In genomic region chr6:28335564-28336283, GRCh38 we compare ENCODE assay signal across 8 cellular contexts. TPM values are rescaled to one million over a fixed set of nuclear protein-coding genes. Genes with fewer than 3 reads are reported as not detected.
DNase-seq lines count a peak whose midpoint lies in the region; ATAC-seq, FAIRE-seq and TF ChIP-seq lines count a peak whose summit lies in the region.

Gene ZSCAN31 (minus strand): TSS chr6:28336148. CDS start chr6:28329683, 6,465 bp downstream.

- no peaks in the 10 kb centered on the region for H4K20me1 ChIP-seq in DOHH2 (ENCODE audit: control insufficient read depth, insufficient read depth, low read depth, low read length)

- no peaks in the 10 kb centered on the region for H3K79me2 ChIP-seq in DOHH2 (ENCODE audit: control insufficient read depth, low read length)

- H3K27me3 ChIP-seq in DOHH2 (ENCODE audit: control insufficient read depth, low read length) (no peaks in the 10 kb centered on the region), neuron (ENCODE audit: insufficient read depth, low read length) (no peaks in the 10 kb centered on the region), subcutaneous abdominal adipose tissue (ENCODE audit: control insufficient read depth in 5 of 5, insufficient read depth in 4 of 5, low read length in 5 of 5) (no peaks in the 10 kb centered on the region)

- peaks cover 14% of the 10 kb centered on the region for H3K9me3 ChIP-seq in DOHH2 (ENCODE audit: control insufficient read depth, insufficient read depth, low read length)
- H3K9me3 ChIP-seq in neuron (ENCODE audit: low read length), result no peaks in the 10 kb centered on the region
- H3K9me3 ChIP-seq in subcutaneous abdominal adipose tissue (ENCODE audit: control insufficient read depth in 5 of 5, low read length in 5 of 5), result no peaks in the 10 kb centered on the region

- DNase-seq in Kasumi-1 (lab: John Stamatoyannopoulos, UW), result peak; percentile 95 to 96
- peak; percentile 89 for DNase-seq in SIG-M5 treated with dmso at 0.1 percent for 504 hours (lab: John Stamatoyannopoulos, UW; ENCODE audit: unreplicated experiment)
- peak; percentile 80 for DNase-seq in activated naive CD4-positive, alpha-beta T cell treated with Interleukin-2 at 50 U/mL for 16 hours
- peak in 1 of 2 donors; percentile 77 for DNase-seq in frontal cortex (ENCODE audit: low spot score in 2 of 2)

- H3K27ac ChIP-seq in DOHH2 (ENCODE audit: low read depth, low read length) (peak within 1 kb of the TSS; percentile 95), subcutaneous abdominal adipose tissue (ENCODE audit: low read depth, low read length) (peak within 1 kb of the TSS; percentile 99)

- H3K4me3 ChIP-seq in DOHH2 (ENCODE audit: low read length), result peak within 1 kb of the TSS; percentile 87
- H3K4me3 ChIP-seq in neuron (ENCODE audit: low read length), result peak within 1 kb of the TSS; percentile 74
- peak within 1 kb of the TSS; percentile 81 to 96 (median 90) for H3K4me3 ChIP-seq in subcutaneous abdominal adipose tissue (ENCODE audit: low read depth in 1 of 5, low read length in 5 of 5)

- ATAC-seq in GM21825 (IDR thresholded peaks at IDR 0.05; ENCODE audit: unreplicated experiment), result peak; percentile 85

- no peaks in the 10 kb centered on the region for H3K9me2 ChIP-seq in DOHH2 (replicated peaks; ENCODE audit: control insufficient read depth, low read length)

- peaks cover 16% of the 10 kb centered on the region for H3F3A ChIP-seq in DOHH2 (ENCODE audit: control insufficient read depth, insufficient read depth)

- H3K36me3 ChIP-seq in DOHH2 (ENCODE audit: control insufficient read depth, low read length) (0 out of 2 replicates have a peak, but pooled peaks cover 5% of the 10 kb centered on the region), neuron (ENCODE audit: insufficient read depth, low read length) (no peaks in the 10 kb centered on the region), subcutaneous abdominal adipose tissue (ENCODE audit: control insufficient read depth in 5 of 5, insufficient read depth in 5 of 5, low read length in 5 of 5) (no peaks in the 10 kb centered on the region)

- peak; percentile 15 for FAIRE-seq in frontal cortex (lab: Jason Lieb, UNC)

- peaks cover 36% of the 10 kb centered on the region for H3K4me1 ChIP-seq in DOHH2 (ENCODE audit: control insufficient read depth, low read length)
- H3K4me1 ChIP-seq in neuron (ENCODE audit: insufficient read depth, low read length), result peaks cover 17% of the 10 kb centered on the region
- peaks cover 4 to 18% (median 17%) of the 10 kb centered on the region in 5 donors for H3K4me1 ChIP-seq in subcutaneous abdominal adipose tissue (ENCODE audit: control insufficient read depth in 5 of 5, insufficient read depth in 5 of 5, low read length in 5 of 5)

- H3K9ac ChIP-seq in subcutaneous abdominal adipose tissue (ENCODE audit: low read length in 5 of 5), result peak within 1 kb of the TSS; percentile 88 to 98 (median 97)

- H3K4me2 ChIP-seq in DOHH2 (ENCODE audit: low read length), result peak within 1 kb of the TSS; percentile 97

- TF ChIP-seq CTCF in DOHH2 (IDR thresholded peaks at IDR 0.05; ENCODE audit: low read depth, low read length, poor library complexity, severe bottlenecking), result no peak

- H2AFZ ChIP-seq in neuron (ENCODE audit: low read depth, low read length), result peak within 1 kb of the TSS; percentile 21

RNA-seq across cellular contexts. Expression of gene ZSCAN31, which starts in this region (rescaled TPM):
- 13.5 TPM for total RNA-seq in frontal cortex
